8 cellular contexts compared by ENCODE assay signal in the genomic region with DNA sequence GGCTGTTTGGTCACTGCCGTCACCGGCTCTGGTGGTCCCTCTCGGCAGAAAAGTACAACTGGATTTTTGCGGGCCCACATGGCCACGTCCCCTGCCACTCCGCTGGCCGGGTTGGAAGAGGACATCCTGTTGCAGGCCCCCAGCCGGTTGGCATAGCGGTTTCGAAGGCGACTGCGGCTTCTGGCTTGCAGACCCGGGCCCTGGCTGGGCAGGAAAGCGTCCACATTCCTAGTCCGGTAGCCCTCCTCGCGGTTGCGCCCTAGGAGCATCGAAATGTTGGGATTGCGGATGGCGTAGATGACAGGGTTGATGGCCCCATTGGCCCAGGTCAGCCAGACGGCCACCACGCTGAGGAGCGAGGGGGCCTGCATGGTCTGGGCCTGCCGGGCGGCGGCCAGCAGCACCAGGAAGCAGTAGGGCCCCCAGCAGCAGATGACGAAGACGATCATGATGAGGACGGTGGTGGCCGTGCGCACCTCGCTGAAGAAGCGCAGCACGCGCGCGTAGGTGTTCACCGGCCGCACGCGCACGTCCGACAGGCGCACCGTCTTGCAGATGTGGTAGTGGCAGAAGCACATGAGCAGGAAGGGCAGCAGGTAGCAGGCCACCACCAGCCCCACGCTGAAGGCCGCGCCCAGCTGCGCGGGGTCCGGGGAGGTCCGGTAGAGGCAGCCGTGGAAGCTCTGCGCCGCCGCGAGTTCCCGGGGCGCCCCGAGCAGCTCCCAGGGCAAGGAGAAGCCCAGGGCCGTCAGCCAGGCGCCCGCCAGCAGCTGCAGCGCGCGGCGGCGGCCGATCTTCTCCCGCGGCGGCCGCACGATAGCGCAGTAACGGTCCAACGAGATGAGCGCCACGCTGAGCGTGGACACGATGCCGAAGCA. TPM values are rescaled to one million over a fixed set of nuclear protein-coding genes. Genes with fewer than 3 reads are reported as not detected.
DNase-seq lines count a peak whose midpoint lies in the region; ATAC-seq and TF ChIP-seq lines count a peak whose summit lies in the region.

No MANE protein-coding gene starts in this region.

- peaks cover 7% of the 10 kb centered on the region for H3K27me3 ChIP-seq in transverse colon

- H3K4me1 Mint-ChIP-seq in naive B cell = peaks cover 7 to 16% (median 12%) of the 10 kb centered on the region in 3 donors

- H3K4me3 ChIP-seq in epithelial cell of proximal tubule (ENCODE audit: low read depth, low read length) = peak overlapping the region; percentile 52
- H3K4me3 ChIP-seq in transverse colon = peak overlapping the region; percentile 48 to 66 (median 59)

- peak; percentile 30 for ATAC-seq in GM18861 (IDR thresholded peaks at IDR 0.05; ENCODE audit: unreplicated experiment)
- peak; percentile 24 for ATAC-seq in HG03025 (IDR thresholded peaks at IDR 0.05; ENCODE audit: low FRiP score, unreplicated experiment)
- peak; percentile 5 to 20 for ATAC-seq in naive B cell (ENCODE audit: low read depth in 2 of 2)

- H3K27ac Mint-ChIP-seq in naive B cell = peak overlapping the region in 5 of 6 donors; percentile 18 to 91 (median 62)

- no peaks in the 10 kb centered on the region for H3K36me3 ChIP-seq in transverse colon

- H3K27me3 Mint-ChIP-seq in naive B cell = peaks cover 9 to 16% (median 11%) of the 10 kb centered on the region in 3 donors

- in situ Hi-C loops in transverse colon (cut with MboI; ENCODE audit: low pct_ligation_motif_present in 1 of 4, low pct_unique_long_range_greater_than_20kb in 1 of 4, low sequenced_read_pairs in 3 of 4) = loop anchor here in 1 of 4 donors (25.0 kb wide), 1 partner anchor 977 kb away; no protein-coding TSS in a partner anchor

- no peak for TF ChIP-seq EP300 in transverse colon (IDR thresholded peaks at IDR 0.05; ENCODE audit: low read depth)

- no peaks in the 10 kb centered on the region for H3K9me3 Mint-ChIP-seq in naive B cell

- peak overlapping the region; percentile 66 to 85 (median 82) for H3K27ac ChIP-seq in transverse colon

- TF ChIP-seq CTCF in epithelial cell of proximal tubule (conservative IDR thresholded peaks at IDR 0.05; ENCODE audit: low read depth, low read length) (no peak), transverse colon (IDR thresholded peaks at IDR 0.05) (no peak)

- peak overlapping the region; percentile 82 to 92 (median 89) for H3K4me3 Mint-ChIP-seq in naive B cell

- H3K9me3 ChIP-seq in transverse colon = no peaks in the 10 kb centered on the region

- WGBS in transverse colon (ENCODE audit: low coverage in 1 of 2), 2 donors = 38% methylated on average over 69 of the region's 83 CpGs; no CpG with 5 or more reads in 1 of the 2 donors

- TF ChIP-seq POLR2A in transverse colon (IDR thresholded peaks at IDR 0.05) = no peak

- H3K36me3 Mint-ChIP-seq in naive B cell = peaks cover 0 to 7% of the 10 kb centered on the region in 2 donors

- POLR2A ChIA-PET in HEK293T (lab: Yijun Ruan, JAX) = no interaction called here

- intact Hi-C loops in transverse colon (cut with DNase I; ENCODE audit: low total_unique reads) = no loop called here

- DNase-seq in activated CD4-positive, CD25-positive, alpha-beta regulatory T cell treated with anti-CD3 and anti-CD28 coated beads, Interleukin-2, amount 50 U/mL, for 72 hours = peak; percentile 48
- DNase-seq in epithelial cell of proximal tubule (ENCODE audit: low read depth) (no peak), naive B cell (no peak), transverse colon (peak; percentile 17), NCI-H1694 treated with DMSO at 0.1 percent for 48 hours (lab: John Stamatoyannopoulos, UW) (no peak), HEK293T (ENCODE audit: extremely low spot score) (no peak)

- H3K4me1 ChIP-seq in transverse colon = peaks cover 4 to 16% (median 12%) of the 10 kb centered on the region in 4 donors

- CTCF ChIA-PET in HEK293T (lab: Yijun Ruan, JAX) = no interaction called here

TF ChIP-seq in HEK293T, 16 proteins besides CTCF, POLR2A, EP300 and RAD21:
- TF ChIP-seq FOXK2 (IDR thresholded peaks at IDR 0.05) (no peak), ARNT (IDR thresholded peaks at IDR 0.05) (no peak), SP1 (IDR thresholded peaks at IDR 0.05) (no peak), CTBP1 (IDR thresholded peaks at IDR 0.05; ENCODE audit: borderline replicate concordance) (no peak)

RNA-seq across cellular contexts. Expression of gene GPR135, which starts 1.2 kb away (rescaled TPM):
- total RNA-seq in epithelial cell of proximal tubule (0.87 and 1.3 TPM in 2 replicates), transverse colon (1 to 10 TPM in 3 of 4 donors, not detected in 1; 1.5 to 7.4 (median 5.2) TPM)
- polyA plus RNA-seq in naive B cell (ENCODE audit: low read depth in 6 of 6) = under 1 TPM in 5 of 6 donors, not detected in 1; 0.41 to 0.96 (median 0.52) TPM

RNA-seq across cellular contexts. Expression of gene L3HYPDH, which starts 20.2 kb away (rescaled TPM):
- total RNA-seq in epithelial cell of proximal tubule = 19.5 and 28.7 TPM in 2 replicates
- 10 to 100 TPM in 2 of 6 donors, 1 to 10 TPM in 3, not detected in 1; 3.2 to 10.7 (median 5.4) TPM for polyA plus RNA-seq in naive B cell (ENCODE audit: low read depth in 6 of 6)
- 100 to 1,000 TPM in 1 of 4 donors, 10 to 100 TPM in 3; 16.1 to 125 (median 37.6) TPM for total RNA-seq in transverse colon

RNA-seq across cellular contexts. Expression of gene JKAMP, which starts 20.3 kb away (rescaled TPM):
- total RNA-seq in epithelial cell of proximal tubule = 57.1 and 59.3 TPM in 2 replicates
- 10 to 100 TPM; 42.8 to 98.3 (median 55.1) TPM for polyA plus RNA-seq in naive B cell (ENCODE audit: low read depth in 6 of 6)
- total RNA-seq in transverse colon = 10 to 100 TPM; 12.9 to 66.8 (median 36.0) TPM

Comparison
In these comparisons a context has a peak if more than half of its experiments do, and no peak if none do; other contexts are left out.
1. DNase-seq: peak in activated CD4-positive, CD25-positive, alpha-beta regulatory T cell treated with anti-CD3 and anti-CD28 coated beads, Interleukin-2, amount 50 U/mL, for 72 hours (single experiment) and transverse colon (single experiment); none in epithelial cell of proximal tubule (single experiment), naive B cell (single experiment), NCI-H1694 treated with DMSO at 0.1 percent for 48 hours (single experiment) and HEK293T (single experiment).
2. Peak in every context shown above with its lines, with median percentiles within 50 percentile points of each other: ATAC-seq.